In genomic region chr5:149724130-149724850, GRCh38 we compare ENCODE assay signal across 1 cellular context.
A peak's percentile ranks its signal among the peaks of the same experiment; 100 is the strongest.
TF ChIP-seq lines count a peak whose summit lies in the region.

No MANE protein-coding gene starts in this region.

TF ChIP-seq in K562, 482 proteins besides CTCF, POLR2A, EP300 and RAD21 (continued from another document):
- no peak for TF ChIP-seq FOXJ2 (tag; IDR thresholded peaks at IDR 0.05)
- no peak for TF ChIP-seq ZNF175 (CRISPR knock-in tag; IDR thresholded peaks at IDR 0.05; ENCODE audit: low read depth)
- no peak for TF ChIP-seq MAX (CRISPR knock-in tag; IDR thresholded peaks at IDR 0.05)
- TF ChIP-seq THRB (CRISPR knock-in tag; conservative IDR thresholded peaks at IDR 0.05) = no peak
- TF ChIP-seq ZNF695 (CRISPR knock-in tag; IDR thresholded peaks at IDR 0.05) = no peak
- TF ChIP-seq MLLT1 (IDR thresholded peaks at IDR 0.05) = no peak
- peak; percentile 57 for TF ChIP-seq NR2C1 (IDR thresholded peaks at IDR 0.05)
- TF ChIP-seq NR2C1 (tag; IDR thresholded peaks at IDR 0.05) = peak; percentile 26; the same call in 1 of the 2 replicates
- no peak for TF ChIP-seq NR2C2 (CRISPR knock-in tag; IDR thresholded peaks at IDR 0.05)
- TF ChIP-seq NR2C2 (tag; IDR thresholded peaks at IDR 0.05) = peak; percentile 44; the same call in 1 of the 2 replicates
- no peak for TF ChIP-seq ETS1 (conservative IDR thresholded peaks at IDR 0.05; ENCODE audit: control insufficient read depth, low read depth, low read length)
- no peak for TF ChIP-seq HNRNPK (IDR thresholded peaks at IDR 0.05; ENCODE audit: low read depth, low read length, poor library complexity, severe bottlenecking)
- no peak for TF ChIP-seq CHAMP1 (IDR thresholded peaks at IDR 0.05)
- TF ChIP-seq RBM25 (IDR thresholded peaks at IDR 0.05; ENCODE audit: low read depth, low read length, severe bottlenecking) = peak; percentile 93
- TF ChIP-seq HIVEP1 (CRISPR knock-in tag; IDR thresholded peaks at IDR 0.05) = no peak
- no peak for TF ChIP-seq TSHZ1 (CRISPR knock-in tag; IDR thresholded peaks at IDR 0.05)
- no peak for TF ChIP-seq PPARD (CRISPR knock-in tag; IDR thresholded peaks at IDR 0.05)
- no peak for TF ChIP-seq ZNF239 (CRISPR knock-in tag; IDR thresholded peaks at IDR 0.05)
- TF ChIP-seq ZNF551 (CRISPR knock-in tag; IDR thresholded peaks at IDR 0.05) = no peak
- TF ChIP-seq KDM1A (IDR thresholded peaks at IDR 0.05) = peak in 1 of 2 experiments; percentile 42; a peak in 1 of 4 replicates
- no peak for TF ChIP-seq ZC3H11A (IDR thresholded peaks at IDR 0.05; ENCODE audit: low read depth, low read length)
- TF ChIP-seq ZBTB43 (CRISPR knock-in tag; IDR thresholded peaks at IDR 0.05) = no peak
- no peak for TF ChIP-seq TAF15 (IDR thresholded peaks at IDR 0.05; ENCODE audit: low read depth, low read length)
- TF ChIP-seq TAF1 (IDR thresholded peaks at IDR 0.05; ENCODE audit: control insufficient read depth, extremely low read depth, insufficient read depth, low read length, severe bottlenecking) = no peak
- no peak for TF ChIP-seq RB1 (IDR thresholded peaks at IDR 0.05; ENCODE audit: low read depth)
- no peak for TF ChIP-seq ARID3B (CRISPR knock-in tag; IDR thresholded peaks at IDR 0.05; ENCODE audit: borderline replicate concordance)
- TF ChIP-seq EP400 (IDR thresholded peaks at IDR 0.05) = peak; percentile 20; the same call in 1 of the 2 replicates
- no peak for TF ChIP-seq NR3C1 (CRISPR knock-in tag; IDR thresholded peaks at IDR 0.05)
